In the genomic region with DNA sequence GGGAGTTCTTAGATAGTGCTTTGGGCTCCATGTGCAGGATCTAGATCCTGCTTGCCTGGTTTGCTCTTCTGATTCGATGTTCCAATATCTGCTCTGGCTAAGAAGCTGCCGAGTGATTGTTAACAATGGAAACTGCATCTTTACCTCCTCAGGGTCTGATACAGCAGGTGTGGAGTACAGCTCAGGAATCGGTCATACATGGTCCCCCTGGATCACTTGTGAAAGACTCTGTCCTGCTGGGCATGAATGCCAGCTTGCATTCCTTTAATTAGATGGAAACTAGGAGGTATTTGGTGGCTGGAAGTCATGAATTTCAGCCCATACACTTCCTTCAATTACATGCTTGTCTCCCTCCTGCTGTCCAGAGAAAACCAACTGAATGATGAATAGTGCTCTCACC, we compare ENCODE assay signal across 32 cellular contexts.
"Had no signal": no experiment of that assay in that cellular context is flagged by ENCODE, and none has a peak within 500 bp of the region (broad histone marks: within the 10 kb centered on the region; RNA-seq: fewer than 3 reads in every experiment).

No MANE protein-coding gene starts in this region.

- H3K4me3 ChIP-seq: K562, Peyer's patch had no signal

- H3K4me1 ChIP-seq: Peyer's patch had no signal

- H3K9me3 Mint-ChIP-seq: activated CD4-positive, alpha-beta T cell treated with anti-CD3 and anti-CD28 coated beads, Interleukin-2, amount 10 ng/mL, durations not matched to agents 24 days and 14 days; activated naive CD4-positive, alpha-beta T cell treated with anti-CD3 and anti-CD28 coated beads, Interleukin-2, amount 10 ng/mL, durations not matched to agents 7 days and 5 days; activated naive CD8-positive, alpha-beta T cell treated with anti-CD3 and anti-CD28 coated beads, Interleukin-2, amount 50 U/mL, for 24 hours; activated T-cell treated with anti-CD3 and anti-CD28 coated beads, Interleukin-2, amount 50 U/mL, for 24 hours; T-cell had no signal

- DNase-seq: activated CD4-positive, alpha-beta T cell treated with anti-CD3 and anti-CD28 coated beads for 1 hour; activated CD4-positive, alpha-beta T cell treated with anti-CD3 and anti-CD28 coated beads, Interleukin-2, amount 10 ng/mL, durations not matched to agents 24 days and 14 days; activated CD4-positive, alpha-beta T cell treated with anti-CD3 and anti-CD28 coated beads, Interleukin-2, amount 50 U/mL, for 48 hours; activated CD4-positive, CD25-positive, alpha-beta regulatory T cell; activated CD8-positive, alpha-beta T cell treated with anti-CD3 and anti-CD28 coated beads, Interleukin-2, amount 10 ng/mL, durations not matched to agents 7 days and 5 days; activated naive CD4-positive, alpha-beta T cell treated with anti-CD3 and anti-CD28 coated beads, Interleukin-2, amount 10 ng/mL, durations not matched to agents 7 days and 5 days; activated naive CD8-positive, alpha-beta T cell treated with anti-CD3 and anti-CD28 coated beads, Interleukin-2, amount 50 U/mL, for 24 hours; activated T-cell treated with anti-CD3 and anti-CD28 coated beads, Interleukin-2, amount 50 U/mL, for 24 hours; anterior cingulate cortex; caudate nucleus; NCI-H1048; NCI-H1105 treated with DMSO at 0.1 percent for 48 hours; NCI-H1436; NCI-H1694; NCI-H1930; NCI-H2081 treated with DMSO at 0.1 percent for 48 hours; NCI-H510A; NCI-H526; NCI-H748 treated with DMSO at 0.1 percent for 48 hours; NK-92 treated with Interleukin-12 subunit alpha and Interleukin-12 subunit beta, amount 100 ng/mL, for 24 hours; PC-3; Peyer's patch; RPMI8226; SIG-M5; T-cell; T-helper 17 cell had no signal

- H3K4me3 Mint-ChIP-seq: activated CD4-positive, alpha-beta T cell treated with anti-CD3 and anti-CD28 coated beads, Interleukin-2, amount 10 ng/mL, durations not matched to agents 24 days and 14 days; activated CD8-positive, alpha-beta T cell treated with anti-CD3 and anti-CD28 coated beads, Interleukin-2, amount 10 ng/mL, durations not matched to agents 7 days and 5 days; activated naive CD4-positive, alpha-beta T cell treated with anti-CD3 and anti-CD28 coated beads, Interleukin-2, amount 10 ng/mL, durations not matched to agents 7 days and 5 days; activated naive CD8-positive, alpha-beta T cell; activated naive CD8-positive, alpha-beta T cell treated with anti-CD3 and anti-CD28 coated beads, Interleukin-2, amount 50 U/mL, for 24 hours; activated T-cell treated with anti-CD3 and anti-CD28 coated beads, Interleukin-2, amount 50 U/mL, for 24 hours; brain; T-cell; T-helper 17 cell had no signal

- H3K36me3 Mint-ChIP-seq: activated naive CD4-positive, alpha-beta T cell treated with anti-CD3 and anti-CD28 coated beads, Interleukin-2, amount 10 ng/mL, durations not matched to agents 7 days and 5 days; activated naive CD8-positive, alpha-beta T cell; T-cell had no signal

- H3K4me1 Mint-ChIP-seq: activated CD4-positive, alpha-beta T cell treated with anti-CD3 and anti-CD28 coated beads, Interleukin-2, amount 10 ng/mL, durations not matched to agents 24 days and 14 days; activated naive CD4-positive, alpha-beta T cell treated with anti-CD3 and anti-CD28 coated beads, Interleukin-2, amount 10 ng/mL, durations not matched to agents 7 days and 5 days; activated naive CD8-positive, alpha-beta T cell treated with anti-CD3 and anti-CD28 coated beads, Interleukin-2, amount 50 U/mL, for 24 hours; T-cell; T-helper 17 cell had no signal

- ATAC-seq: activated CD8-positive, alpha-beta T cell treated with anti-CD3 and anti-CD28 coated beads, Interleukin-2, amount 10 ng/mL, durations not matched to agents 7 days and 5 days; activated naive CD8-positive, alpha-beta T cell treated with anti-CD3 and anti-CD28 coated beads, Interleukin-2, amount 50 U/mL, for 24 hours; K562; PC-3; Right ventricle myocardium inferior; SK-N-SH treated with all-trans-retinoic acid at 6 μM for 48 hours; T-cell; T-helper 17 cell had no signal

- H3K27me3 ChIP-seq: Peyer's patch had no signal

- H3K27ac Mint-ChIP-seq: activated CD4-positive, alpha-beta T cell treated with anti-CD3 and anti-CD28 coated beads, Interleukin-2, amount 10 ng/mL, durations not matched to agents 24 days and 14 days; activated CD8-positive, alpha-beta T cell treated with anti-CD3 and anti-CD28 coated beads, Interleukin-2, amount 10 ng/mL, durations not matched to agents 7 days and 5 days; activated naive CD4-positive, alpha-beta T cell treated with anti-CD3 and anti-CD28 coated beads, Interleukin-2, amount 10 ng/mL, durations not matched to agents 7 days and 5 days; activated naive CD8-positive, alpha-beta T cell; activated naive CD8-positive, alpha-beta T cell treated with anti-CD3 and anti-CD28 coated beads, Interleukin-2, amount 50 U/mL, for 24 hours; activated T-cell treated with anti-CD3 and anti-CD28 coated beads, Interleukin-2, amount 50 U/mL, for 24 hours; T-cell; T-helper 17 cell had no signal

- H3K27me3 Mint-ChIP-seq: brain had no signal

- H3K36me3 ChIP-seq: Peyer's patch had no signal

- H3K9me3 ChIP-seq: Peyer's patch had no signal

- H3K27ac ChIP-seq: Peyer's patch, VCaP had no signal
